ENCODE assay signal across 4 cellular contexts in genomic region chr3:160392798-160393197, GRCh38.
TF ChIP-seq lines count a peak whose summit lies in the region.

No MANE protein-coding gene starts in this region.

TF ChIP-seq in HEK293, 187 proteins besides CTCF, POLR2A, EP300 and RAD21:
- TF ChIP-seq ZNF121 (tag by site-specific recombination; IDR thresholded peaks at IDR 0.05) (peak; percentile 86), ZNF791 (tag by site-specific recombination; IDR thresholded peaks at IDR 0.05) (no peak)
TF ChIP-seq in HEK293: peak in this region for 1.

TF ChIP-seq in WTC11, 78 proteins besides CTCF, POLR2A, EP300 and RAD21:
- TF ChIP-seq ZNF121 (CRISPR knock-in tag; IDR thresholded peaks at IDR 0.05) (peak; percentile 60), SOX15 (CRISPR knock-in tag; IDR thresholded peaks at IDR 0.05) (no peak)

TF ChIP-seq in K562, 482 proteins besides CTCF, POLR2A, EP300 and RAD21:
- TF ChIP-seq ZC3H4 (CRISPR knock-in tag; IDR thresholded peaks at IDR 0.05; ENCODE audit: borderline replicate concordance) = no peak
- peak; percentile 81 for TF ChIP-seq ZNF121 (CRISPR knock-in tag; conservative IDR thresholded peaks at IDR 0.05)

TF ChIP-seq in SK-N-SH treated with all-trans-retinoic acid at 6 μM for 48 hours, 23 proteins besides CTCF, POLR2A, EP300 and RAD21:
- TF ChIP-seq ARNTL (CRISPR knock-in tag; IDR thresholded peaks at IDR 0.05; ENCODE audit: borderline replicate concordance, low read depth) = no peak
- TF ChIP-seq ZFP30 (CRISPR knock-in tag; IDR thresholded peaks at IDR 0.05) = no peak
- no peak for TF ChIP-seq ZFP3 (CRISPR knock-in tag; IDR thresholded peaks at IDR 0.05)
- TF ChIP-seq GLIS3 (CRISPR knock-in tag; IDR thresholded peaks at IDR 0.05) = no peak
- no peak for TF ChIP-seq ZNF8 (CRISPR knock-in tag; IDR thresholded peaks at IDR 0.05)
